ENCODE assay signal across 10 cellular contexts in genomic region chr10:86536294-86536861, GRCh38. TPM values are rescaled to one million over a fixed set of nuclear protein-coding genes. Genes with fewer than 3 reads are reported as not detected.
DNase-seq lines count a peak whose midpoint lies in the region; ATAC-seq and TF ChIP-seq lines count a peak whose summit lies in the region.
"Had no signal": no experiment of that assay in that cellular context is flagged by ENCODE, and none has a peak within 500 bp of the region (broad histone marks: within the 10 kb centered on the region; RNA-seq: fewer than 3 reads in every experiment).

No MANE protein-coding gene starts in this region.

- H3K79me2 ChIP-seq in PC-3 (ENCODE audit: low read length), result no peaks in the 10 kb centered on the region

- intact Hi-C loops in PC-3 (cut with micrococcal nuclease), result no loop called here

- H3K4me2 ChIP-seq in PC-3 (ENCODE audit: low read length), result peak overlapping the region; percentile 89; the same call in 1 of the 2 replicates

- CTCF ChIA-PET in PC-3 (lab: Charles Lee), result no interaction called here

- H3K4me3 ChIP-seq in PC-3 (ENCODE audit: low read length) (no peak overlapping the region), subcutaneous abdominal adipose tissue (ENCODE audit: low read depth in 1 of 5, low read length in 5 of 5) (peak overlapping the region in 3 of 5 donors; percentile 39 to 78 (median 51))
- H3K4me3 ChIP-seq: SJCRH30 had no signal

- no peak for TF ChIP-seq CTCF in PC-3 (conservative IDR thresholded peaks at IDR 0.05; ENCODE audit: low read depth, low read length)

- H3K27me3 ChIP-seq in PC-3 (ENCODE audit: low read length) (no peaks in the 10 kb centered on the region), subcutaneous abdominal adipose tissue (ENCODE audit: control insufficient read depth in 5 of 5, insufficient read depth in 4 of 5, low read length in 5 of 5) (no peaks in the 10 kb centered on the region)
- H3K27me3 ChIP-seq: SJCRH30 had no signal

- no peaks in the 10 kb centered on the region for H3K36me3 ChIP-seq in PC-3 (ENCODE audit: low read depth, low read length)
- H3K36me3 ChIP-seq in subcutaneous abdominal adipose tissue (ENCODE audit: control insufficient read depth in 5 of 5, insufficient read depth in 5 of 5, low read length in 5 of 5), result no peaks in the 10 kb centered on the region
- H3K36me3 ChIP-seq: SJCRH30 had no signal

- no peaks in the 10 kb centered on the region for H3F3A ChIP-seq in PC-3 (ENCODE audit: low read length, unreplicated experiment)

- H3K9ac ChIP-seq in PC-3 (ENCODE audit: low read length), result no peak overlapping the region
- peak overlapping the region in 1 of 5 donors; percentile 35 for H3K9ac ChIP-seq in subcutaneous abdominal adipose tissue (ENCODE audit: low read length in 5 of 5)

- no peak for ATAC-seq in PC-3
- ATAC-seq in GM21360 (IDR thresholded peaks at IDR 0.05; ENCODE audit: unreplicated experiment), result no peak
- ATAC-seq in GM21367 (IDR thresholded peaks at IDR 0.05; ENCODE audit: unreplicated experiment), result no peak

- H3K4me1 ChIP-seq in PC-3 (ENCODE audit: insufficient read depth, low read length) (no peaks in the 10 kb centered on the region), subcutaneous abdominal adipose tissue (ENCODE audit: control insufficient read depth in 5 of 5, insufficient read depth in 5 of 5, low read length in 5 of 5) (peaks cover 0 to 16% (median 13%) of the 10 kb centered on the region in 5 donors)
- H3K4me1 ChIP-seq: SJCRH30 had no signal

- no peak overlapping the region for H2AFZ ChIP-seq in PC-3 (ENCODE audit: low read length)

- no peaks in the 10 kb centered on the region for H4K20me1 ChIP-seq in PC-3 (ENCODE audit: low read length)

- H3K27ac ChIP-seq in PC-3 (ENCODE audit: low read length) (no peak overlapping the region), subcutaneous abdominal adipose tissue (ENCODE audit: low read depth, low read length) (no peak overlapping the region)
- H3K27ac ChIP-seq: SJCRH30 had no signal

- DNase-seq in PC-3, result no peak
- DNase-seq in activated effector memory CD4-positive, alpha-beta T cell treated with anti-CD3 and anti-CD28 coated beads, Interleukin-2, amount 50 U/mL, for 16 hours, result peak; percentile 80
- DNase-seq in mesenteric fat pad (ENCODE audit: low spot score), result peak; percentile 88
- no peak for DNase-seq in NK-92 treated with Interleukin-12 subunit alpha and Interleukin-12 subunit beta, amount 100 ng/mL, for 24 hours (lab: John Stamatoyannopoulos, UW)
- DNase-seq in cerebellar nuclear complex (lab: John Stamatoyannopoulos, UW), result no peak
- DNase-seq: HFFc6, SJCRH30 had no signal

- POLR2A ChIA-PET in PC-3 (lab: Charles Lee; ENCODE audit: unreplicated experiment), result no interaction called here

- H3K9me3 ChIP-seq in PC-3 (ENCODE audit: low read length), result no peaks in the 10 kb centered on the region
- no peaks in the 10 kb centered on the region for H3K9me3 ChIP-seq in subcutaneous abdominal adipose tissue (ENCODE audit: control insufficient read depth in 5 of 5, low read length in 5 of 5)
- H3K9me3 ChIP-seq: SJCRH30 had no signal

- H3K9me2 ChIP-seq in PC-3 (replicated peaks; ENCODE audit: low read length), result no peaks in the 10 kb centered on the region

- BruUV-seq in PC-3 (replicated peaks; lab: Mats Ljungman, UMichigan), result no TSS peak

RNA-seq across cellular contexts. Expression of gene WAPL, which starts 14.8 kb away (rescaled TPM):
- total RNA-seq in PC-3 (2014; rRNA removed) (24.5 and 26.0 TPM in 2 replicates), mesenteric fat pad (34.2 TPM)

Comparison
In these comparisons a context has a peak if more than half of its experiments do, and no peak if none do; other contexts are left out.
1. DNase-seq: peak in activated effector memory CD4-positive, alpha-beta T cell treated with anti-CD3 and anti-CD28 coated beads, Interleukin-2, amount 50 U/mL, for 16 hours (single experiment) and mesenteric fat pad (single experiment); none in PC-3 (single experiment), NK-92 treated with Interleukin-12 subunit alpha and Interleukin-12 subunit beta, amount 100 ng/mL, for 24 hours (single experiment) and cerebellar nuclear complex (0 of 2).